ENCODE assay signal across 8 cellular contexts in genomic region chr1:90114521-90115141, GRCh38.
DNase-seq lines count a peak whose midpoint lies in the region; ATAC-seq and TF ChIP-seq lines count a peak whose summit lies in the region.

No MANE protein-coding gene starts in this region.

- no peaks in the 10 kb centered on the region for H3K36me3 ChIP-seq in right atrium auricular region
- no peaks in the 10 kb centered on the region for H3K36me3 ChIP-seq in transverse colon

- TF ChIP-seq CTCF in right atrium auricular region (IDR thresholded peaks at IDR 0.05) (peak; percentile 49 to 68), transverse colon (IDR thresholded peaks at IDR 0.05) (peak; percentile 45 to 60 (median 53))

- H3K9me3 ChIP-seq in right atrium auricular region (peaks cover 0 to 4% of the 10 kb centered on the region in 2 donors), transverse colon (no peaks in the 10 kb centered on the region), right cardiac atrium (ENCODE audit: control insufficient read depth, low read length) (no peaks in the 10 kb centered on the region)

- WGBS in transverse colon (ENCODE audit: low coverage in 1 of 2), 2 donors: 19 to 30% methylated on average over 3 of the region's 3 CpGs
- WGBS in right cardiac atrium: 18% methylated on average over 3 of the region's 3 CpGs

- H3K27ac ChIP-seq in right atrium auricular region (no peak overlapping the region), transverse colon (no peak overlapping the region), right cardiac atrium (ENCODE audit: low read length) (no peak overlapping the region)

- no peak for ATAC-seq in HG03025 (IDR thresholded peaks at IDR 0.05; ENCODE audit: low FRiP score, unreplicated experiment)
- ATAC-seq in right cardiac atrium: no peak

- no peak for TF ChIP-seq POLR2A in transverse colon (IDR thresholded peaks at IDR 0.05)

- H3K4me3 ChIP-seq in right atrium auricular region (no peak overlapping the region), transverse colon (no peak overlapping the region), right cardiac atrium (ENCODE audit: low read length) (no peak overlapping the region)

- intact Hi-C loops in cardiac septum (cut with DNase I): loop anchor here (10.0 kb wide), 1 partner anchor 1050 kb away; no protein-coding TSS in a partner anchor
- intact Hi-C loops in transverse colon (cut with DNase I; ENCODE audit: low total_unique reads): no loop called here
- intact Hi-C loops in right cardiac atrium (cut with DNase I): loop anchor here in 1 of 4 donors (10.0 kb wide), 1 partner anchor 1050 kb away; no protein-coding TSS in a partner anchor

- in situ Hi-C loops in transverse colon (cut with MboI; ENCODE audit: low pct_ligation_motif_present in 1 of 4, low pct_unique_long_range_greater_than_20kb in 1 of 4, low sequenced_read_pairs in 3 of 4): no loop called here

- no peaks in the 10 kb centered on the region for H3K27me3 ChIP-seq in right atrium auricular region
- H3K27me3 ChIP-seq in transverse colon: peaks cover 6% of the 10 kb centered on the region
- H3K27me3 ChIP-seq in right cardiac atrium (ENCODE audit: control insufficient read depth, insufficient read depth): no peaks in the 10 kb centered on the region

- TF ChIP-seq EP300 in transverse colon (IDR thresholded peaks at IDR 0.05; ENCODE audit: low read depth): no peak

- DNase-seq in right atrium auricular region (ENCODE audit: low spot score) (no peak), cardiac septum (ENCODE audit: low spot score) (no peak), NCI-H146 treated with DMSO at 0.1 percent for 48 hours (lab: John Stamatoyannopoulos, UW; ENCODE audit: unreplicated experiment) (peak; percentile 16), SW480 (ENCODE audit: low spot score) (peak; percentile 50), glomerular visceral epithelial cell (ENCODE audit: extremely low spot score) (peak; percentile 52), transverse colon (no peak), right cardiac atrium (no peak)

- no peaks in the 10 kb centered on the region for H3K4me1 ChIP-seq in right atrium auricular region
- H3K4me1 ChIP-seq in transverse colon: no peaks in the 10 kb centered on the region
- no peaks in the 10 kb centered on the region for H3K4me1 ChIP-seq in right cardiac atrium (ENCODE audit: control insufficient read depth, insufficient read depth, low read length)

Comparison
In these comparisons a context has a peak if more than half of its experiments do, and no peak if none do; other contexts are left out.
1. DNase-seq: peak in NCI-H146 treated with DMSO at 0.1 percent for 48 hours (single experiment), SW480 (single experiment) and glomerular visceral epithelial cell (single experiment); none in right atrium auricular region (single experiment), cardiac septum (single experiment), transverse colon (single experiment) and right cardiac atrium (0 of 3).